Comparison of ENCODE assay signal across 9 cellular contexts in the genomic region with DNA sequence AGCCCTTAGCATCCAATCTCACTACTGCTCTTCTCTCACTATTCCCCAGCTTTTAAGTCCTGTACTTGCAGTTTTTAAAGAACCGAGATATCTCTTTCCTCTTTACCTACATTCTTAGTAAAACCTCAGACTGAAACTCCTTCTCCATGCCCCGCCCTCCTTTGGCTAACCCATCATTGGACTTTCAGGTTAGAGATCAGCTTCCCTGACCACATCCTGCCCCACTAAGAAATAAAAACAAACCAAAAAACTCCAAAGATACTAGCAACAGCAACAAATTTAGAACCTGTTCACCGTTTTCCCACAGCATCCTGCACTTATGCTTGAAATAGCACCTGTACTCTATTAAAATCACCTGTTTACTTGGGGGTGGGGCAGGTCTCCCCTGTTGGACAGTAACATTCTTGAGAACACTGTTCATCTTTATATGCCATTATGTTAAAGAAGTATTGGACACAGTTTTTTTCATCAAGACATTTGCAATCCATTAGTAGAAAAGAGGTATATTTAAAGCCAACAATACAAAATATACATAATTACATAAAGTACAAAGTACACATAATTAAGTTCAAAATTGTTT. TPM values are rescaled to one million over a fixed set of nuclear protein-coding genes. Genes with fewer than 3 reads are reported as not detected.
DNase-seq lines count a peak whose midpoint lies in the region; ATAC-seq and TF ChIP-seq lines count a peak whose summit lies in the region.
"Had no signal": no experiment of that assay in that cellular context is flagged by ENCODE, and none has a peak within 500 bp of the region (broad histone marks: within the 10 kb centered on the region; RNA-seq: fewer than 3 reads in every experiment).

No MANE protein-coding gene starts in this region.

- H3K9me3 ChIP-seq in BLaER1 (no peaks in the 10 kb centered on the region), sigmoid colon (no peaks in the 10 kb centered on the region), hepatocyte (ENCODE audit: low read depth) (no peaks in the 10 kb centered on the region), prostate gland (no peaks in the 10 kb centered on the region)

- TF ChIP-seq POLR2A in sigmoid colon (IDR thresholded peaks at IDR 0.05) (no peak), prostate gland (IDR thresholded peaks at IDR 0.05) (no peak)

- DNase-seq in OCI-M1 (lab: John Stamatoyannopoulos, UW) (peak; percentile 55), sigmoid colon (no peak), HCEC 1CT (no peak), hepatocyte (ENCODE audit: low spot score) (no peak), prostate gland (ENCODE audit: low spot score) (no peak)
- DNase-seq in activated gamma-delta T cell treated with anti-CD3 and anti-CD28 coated beads, Interleukin-2, amount 50 U/mL, for 16 hours (ENCODE audit: low read depth) = peak; percentile 8
- DNase-seq: SHP77 treated with DMSO at 0.1 percent for 48 hours had no signal

- no peak for TF ChIP-seq EP300 in sigmoid colon (IDR thresholded peaks at IDR 0.05)

- H3K4me3 ChIP-seq in BLaER1 (no peak overlapping the region), sigmoid colon (no peak overlapping the region), hepatocyte (no peak overlapping the region), prostate gland (no peak overlapping the region)

- intact Hi-C loops in sigmoid colon (cut with DNase I) = no loop called here
- intact Hi-C loops in prostate gland (cut with DNase I) = no loop called here

- H3K9ac ChIP-seq in BLaER1 = no peak overlapping the region

- no peak overlapping the region for H3K27ac ChIP-seq in BLaER1
- H3K27ac ChIP-seq in sigmoid colon = no peak overlapping the region
- no peak overlapping the region for H3K27ac ChIP-seq in hepatocyte
- H3K27ac ChIP-seq in prostate gland = no peak overlapping the region

- no peak for TF ChIP-seq CTCF in sigmoid colon (IDR thresholded peaks at IDR 0.05)
- no peak for TF ChIP-seq CTCF in hepatocyte (IDR thresholded peaks at IDR 0.05; ENCODE audit: poor library complexity)
- TF ChIP-seq CTCF in prostate gland (IDR thresholded peaks at IDR 0.05) = no peak

- no peaks in the 10 kb centered on the region for H3K79me2 ChIP-seq in hepatocyte

- H3K4me2 ChIP-seq in BLaER1 (0 out of 2 replicates have a peak overlapping the region, but pooled peaks have one; percentile 13), hepatocyte (no peak overlapping the region)

- no peak overlapping the region for H2AFZ ChIP-seq in hepatocyte

- H3K27me3 ChIP-seq in BLaER1 = no peaks in the 10 kb centered on the region
- H3K27me3 ChIP-seq in sigmoid colon = no peaks in the 10 kb centered on the region
- H3K27me3 ChIP-seq in hepatocyte = no peaks in the 10 kb centered on the region
- no peaks in the 10 kb centered on the region for H3K27me3 ChIP-seq in prostate gland (replicated peaks; ENCODE audit: insufficient read depth)

- H3K4me1 ChIP-seq in BLaER1 (peaks cover 8% of the 10 kb centered on the region; the same call in 1 of the 2 replicates), sigmoid colon (no peaks in the 10 kb centered on the region), hepatocyte (ENCODE audit: insufficient read depth) (no peaks in the 10 kb centered on the region), prostate gland (replicated peaks) (no peaks in the 10 kb centered on the region)

- no peaks in the 10 kb centered on the region for H4K20me1 ChIP-seq in BLaER1
- no peaks in the 10 kb centered on the region for H4K20me1 ChIP-seq in hepatocyte (ENCODE audit: insufficient read depth, poor library complexity, severe bottlenecking)

- H3K9me2 ChIP-seq in hepatocyte (replicated peaks; ENCODE audit: insufficient read depth) = no peaks in the 10 kb centered on the region

- H3K36me3 ChIP-seq in BLaER1 = no peaks in the 10 kb centered on the region
- H3K36me3 ChIP-seq in sigmoid colon = no peaks in the 10 kb centered on the region
- H3K36me3 ChIP-seq in hepatocyte (replicated peaks; ENCODE audit: insufficient read depth, low read depth) = no peaks in the 10 kb centered on the region
- no peaks in the 10 kb centered on the region for H3K36me3 ChIP-seq in prostate gland

- peak; percentile 69 for ATAC-seq in GM21381 (IDR thresholded peaks at IDR 0.05; ENCODE audit: unreplicated experiment)

- whole genome bisulfite sequencing in sigmoid colon, 2 donors = 56 to 71% methylated on average over 3 of the region's 3 CpGs
- 92% methylated on average over 3 of the region's 3 CpGs for WGBS in hepatocyte (ENCODE audit: low lambda C conversion rate, missing lambda C conversion rate)
- 81% methylated on average over 3 of the region's 3 CpGs for WGBS in prostate gland

RNA-seq across cellular contexts. Expression of gene SMAP1, which starts 16.3 kb away (rescaled TPM):
- total RNA-seq in sigmoid colon (10 to 100 TPM; 19.7 to 34.3 (median 24.6) TPM), hepatocyte (42.4 and 43.1 TPM in 2 replicates), prostate gland (10 to 100 TPM; 26.0 to 30.3 TPM)
- polyA plus RNA-seq in sigmoid colon (10 to 100 TPM; 26.7 to 41.4 (median 34.2) TPM), hepatocyte (28.2 TPM in 2 replicates)

Comparison
In these comparisons a context has a peak if more than half of its experiments do, and no peak if none do; other contexts are left out.
1. DNase-seq: peak in OCI-M1 (single experiment) and activated gamma-delta T cell treated with anti-CD3 and anti-CD28 coated beads, Interleukin-2, amount 50 U/mL, for 16 hours (single experiment); none in sigmoid colon (single experiment), HCEC 1CT (single experiment), hepatocyte (single experiment) and prostate gland (single experiment).